ENCODE assay signal across 8 cellular contexts in the genomic region with DNA sequence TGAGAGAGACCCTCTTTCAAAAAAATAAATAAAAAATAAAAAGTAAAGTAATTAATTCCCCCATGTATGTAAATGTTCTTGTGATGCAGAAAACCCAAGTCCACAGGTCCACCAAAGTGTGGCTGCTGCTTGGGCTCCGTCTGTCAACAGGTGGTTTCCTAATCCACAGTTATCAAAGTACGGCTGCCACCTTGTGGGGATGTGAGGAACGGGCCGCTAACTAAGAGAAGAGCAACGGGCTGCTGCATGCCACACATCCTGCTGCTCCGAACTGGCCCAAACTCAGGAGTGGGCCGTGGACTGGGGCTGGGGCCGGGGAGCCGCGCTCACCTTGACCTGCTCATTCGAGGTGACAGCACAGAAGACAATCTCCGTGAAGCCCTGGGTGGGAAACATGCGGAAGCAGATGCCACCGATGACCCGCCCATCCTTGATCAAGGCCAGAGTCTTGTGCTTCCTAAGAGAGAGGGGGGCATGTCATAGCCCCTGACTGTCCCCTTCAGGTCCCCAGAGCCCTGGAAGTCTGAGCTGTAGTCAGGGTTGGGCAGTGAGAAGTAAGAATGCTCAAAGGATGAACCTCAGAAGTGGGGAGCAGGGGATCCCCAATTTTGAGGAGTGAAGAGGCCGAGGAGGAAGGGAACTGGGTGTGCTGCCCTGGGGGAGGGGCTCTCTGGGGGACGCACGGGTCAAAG. TPM values are rescaled to one million over a fixed set of nuclear protein-coding genes. Genes with fewer than 3 reads are reported as not detected.
DNase-seq lines count a peak whose midpoint lies in the region; ATAC-seq and TF ChIP-seq lines count a peak whose summit lies in the region.

No MANE protein-coding gene starts in this region.

- no peaks in the 10 kb centered on the region for H3K9me3 ChIP-seq in PC-9 (ENCODE audit: insufficient read depth, low read depth)

- CTCF ChIA-PET in PC-9 (lab: Charles Lee) = no interaction called here

- no TSS peak for BruUV-seq in PC-9 (replicated peaks; lab: Mats Ljungman, UMichigan)

- H3K27me3 Mint-ChIP-seq in natural killer cell (ENCODE audit: low read depth in 2 of 2) = no peaks in the 10 kb centered on the region
- no peaks in the 10 kb centered on the region for H3K27me3 Mint-ChIP-seq in stimulated activated memory B cell treated with anti-CD40 and anti-IgM and Interleukin-4, amounts not matched to agents 10 μg/mL and 1 μg/mL and 100 μg/mL, for 72 hours

- POLR2A ChIA-PET in PC-9 (lab: Charles Lee; ENCODE audit: unreplicated experiment) = interaction anchor here (0.7 kb wide), 1 partner anchor 77 kb away, joined by 8 read pairs; no protein-coding TSS in a partner anchor

- peaks cover 9 to 35% of the 10 kb centered on the region in 2 donors for H3K4me1 Mint-ChIP-seq in natural killer cell
- H3K4me1 Mint-ChIP-seq in stimulated activated memory B cell treated with anti-CD40 and anti-IgM and Interleukin-4, amounts not matched to agents 10 μg/mL and 1 μg/mL and 100 μg/mL, for 72 hours = peaks cover 83% of the 10 kb centered on the region

- no peaks in the 10 kb centered on the region; the same call in 1 of the 2 replicates for H3K4me1 ChIP-seq in PC-9 (replicated peaks; ENCODE audit: insufficient read depth)

- TF ChIP-seq CTCF in PC-9 (conservative IDR thresholded peaks at IDR 0.05) = peak; percentile 91
- TF ChIP-seq CTCF in natural killer cell (IDR thresholded peaks at IDR 0.05) = peak; percentile 78

- no peaks in the 10 kb centered on the region for H3K36me3 Mint-ChIP-seq in natural killer cell
- H3K36me3 Mint-ChIP-seq in stimulated activated memory B cell treated with anti-CD40 and anti-IgM and Interleukin-4, amounts not matched to agents 10 μg/mL and 1 μg/mL and 100 μg/mL, for 72 hours = peaks cover 28% of the 10 kb centered on the region

- intact Hi-C loops in PC-9 (cut with micrococcal nuclease; ENCODE audit: unreplicated experiment) = loop anchor here (1.0 to 2.0 kb wide), 3 partner anchors 92 to 410 kb away; no protein-coding TSS in a partner anchor
- intact Hi-C loops in natural killer cell (cut with micrococcal nuclease) = loop anchor here (1.0 to 5.0 kb wide), 4 partner anchors 50 to 380 kb away; no protein-coding TSS in a partner anchor

- H3K4me2 ChIP-seq in PC-9 = no peak overlapping the region

- no peak overlapping the region for H3K27ac ChIP-seq in PC-9

- H3K4me3 ChIP-seq in PC-9 = no peak overlapping the region

- H4K20me1 ChIP-seq in PC-9 (ENCODE audit: insufficient read depth) = 0 out of 2 replicates have a peak, but pooled peaks cover 3% of the 10 kb centered on the region

- no peaks in the 10 kb centered on the region for H3K9me2 ChIP-seq in PC-9 (ENCODE audit: insufficient read depth)

- H3K36me3 ChIP-seq in PC-9 (ENCODE audit: low read depth) = no peaks in the 10 kb centered on the region

- no peak overlapping the region for H2AFZ ChIP-seq in PC-9

- H3F3A ChIP-seq in PC-9 (ENCODE audit: insufficient read depth, low read depth) = peaks cover 12% of the 10 kb centered on the region; the same call in 1 of the 2 replicates

- H3K27ac Mint-ChIP-seq in natural killer cell = peak overlapping the region in 1 of 2 donors; percentile 80
- H3K27ac Mint-ChIP-seq in stimulated activated memory B cell treated with anti-CD40 and anti-IgM and Interleukin-4, amounts not matched to agents 10 μg/mL and 1 μg/mL and 100 μg/mL, for 72 hours = peak overlapping the region; percentile 90

- H3K27me3 ChIP-seq in PC-9 (ENCODE audit: insufficient read depth, low read depth) = no peaks in the 10 kb centered on the region

- H3K79me2 ChIP-seq in PC-9 (ENCODE audit: low read depth) = peaks cover 6% of the 10 kb centered on the region

- DNase-seq in DMS 273 (lab: John Stamatoyannopoulos, UW; ENCODE audit: unreplicated experiment) = peak; percentile 94
- DNase-seq in Kasumi-1 (lab: John Stamatoyannopoulos, UW) = peak; percentile 83 to 94
- DNase-seq in PC-9 = peak; percentile 65 to 66
- DNase-seq in activated T-cell treated with anti-CD3 and anti-CD28 coated beads for 4 hours = peak; percentile 82
- DNase-seq in natural killer cell = peak; percentile 79

- peak; percentile 30 for ATAC-seq in esophagus mucosa
- ATAC-seq in natural killer cell = peak; percentile 56 to 70 (median 60)
- ATAC-seq in stimulated activated memory B cell treated with anti-CD40 and anti-IgM and Interleukin-4, amounts not matched to agents 10 μg/mL and 1 μg/mL and 100 μg/mL, for 72 hours = peak; percentile 62
- ATAC-seq in GM18909 (IDR thresholded peaks at IDR 0.05; ENCODE audit: poor library complexity, unreplicated experiment) = no peak

- H3K9me3 Mint-ChIP-seq in natural killer cell = no peaks in the 10 kb centered on the region
- no peaks in the 10 kb centered on the region for H3K9me3 Mint-ChIP-seq in stimulated activated memory B cell treated with anti-CD40 and anti-IgM and Interleukin-4, amounts not matched to agents 10 μg/mL and 1 μg/mL and 100 μg/mL, for 72 hours

- peak overlapping the region; percentile 25 for H3K4me3 Mint-ChIP-seq in natural killer cell
- no peak overlapping the region for H3K4me3 Mint-ChIP-seq in stimulated activated memory B cell treated with anti-CD40 and anti-IgM and Interleukin-4, amounts not matched to agents 10 μg/mL and 1 μg/mL and 100 μg/mL, for 72 hours

RNA-seq across cellular contexts. Expression of a gene that starts 4.3 kb away (rescaled TPM):
- 42.1 and 47.6 TPM in 2 replicates for total RNA-seq in PC-9 (2021)
- 20.8 TPM for total RNA-seq in esophagus mucosa
- total RNA-seq in natural killer cell = 10 to 100 TPM; 29.6 to 32.8 (median 29.9) TPM

RNA-seq across cellular contexts. Expression of a gene that starts 4.3 kb away (rescaled TPM):
- total RNA-seq in PC-9 (2021) (17.9 and 26.0 TPM in 2 replicates), esophagus mucosa (6.3 TPM), natural killer cell (10 to 100 TPM; 22.0 to 29.0 (median 24.5) TPM)

RNA-seq across cellular contexts. Expression of a gene that starts 5.8 kb away (rescaled TPM):
- total RNA-seq in PC-9 (2021) (0.33 TPM in 1 of 2 replicates, not detected in the other), esophagus mucosa (not detected), natural killer cell (not detected)

RNA-seq across cellular contexts. Expression of a gene that starts 18.6 kb away (rescaled TPM):
- total RNA-seq in PC-9 (2021) = 1.7 and 2.1 TPM in 2 replicates
- total RNA-seq in esophagus mucosa = 0.44 TPM
- under 1 TPM in 1 of 3 donors, not detected in 2; 0.28 TPM for total RNA-seq in natural killer cell

RNA-seq across cellular contexts. Expression of a gene that starts 37.9 kb away (rescaled TPM):
- total RNA-seq in PC-9 (2021) (97.0 and 120 TPM in 2 replicates), esophagus mucosa (63.8 TPM), natural killer cell (100 to 1,000 TPM; 137 to 151 (median 148) TPM)
